21 cellular contexts compared by ENCODE assay signal in genomic region chr22:41816871-41817270, GRCh38.
"Had no signal": no experiment of that assay in that cellular context is flagged by ENCODE, and none has a peak within 500 bp of the region (broad histone marks: within the 10 kb centered on the region; RNA-seq: fewer than 3 reads in every experiment).

No MANE protein-coding gene starts in this region.

- H3K27me3 Mint-ChIP-seq: activated CD8-positive, alpha-beta T cell treated with anti-CD3 and anti-CD28 coated beads for 36 hours; activated naive CD8-positive, alpha-beta T cell treated with anti-CD3 and anti-CD28 coated beads, Interleukin-2, amount 50 U/mL, for 24 hours had no signal

- H3K4me3 ChIP-seq: cardiac muscle cell, Peyer's patch had no signal

- H3K4me3 Mint-ChIP-seq: activated CD8-positive, alpha-beta T cell treated with anti-CD3 and anti-CD28 coated beads for 36 hours; activated naive CD8-positive, alpha-beta T cell treated with anti-CD3 and anti-CD28 coated beads, Interleukin-2, amount 50 U/mL, for 24 hours; activated T-cell treated with anti-CD3 and anti-CD28 coated beads, Interleukin-2, amount 50 U/mL, for 4 hours; T-helper 1 cell treated with Interleukin-12 subunit alpha and Interleukin-12 subunit beta and Interleukin-4 antibody, amounts not matched to agents 30 μg/mL and 1 μg/mL, for 36 hours had no signal

- H3K4me1 ChIP-seq: Peyer's patch had no signal

- H3K27me3 ChIP-seq: brain microvascular endothelial cell, cardiac muscle cell, Peyer's patch had no signal

- H3K27ac Mint-ChIP-seq: activated CD8-positive, alpha-beta T cell treated with anti-CD3 and anti-CD28 coated beads for 36 hours; activated naive CD4-positive, alpha-beta T cell treated with anti-CD3 and anti-CD28 coated beads, Interleukin-2, amount 50 U/mL, for 72 hours; activated naive CD8-positive, alpha-beta T cell treated with anti-CD3 and anti-CD28 coated beads, Interleukin-2, amount 50 U/mL, for 24 hours; T-helper 1 cell treated with Interleukin-12 subunit alpha and Interleukin-12 subunit beta and Interleukin-4 antibody, amounts not matched to agents 30 μg/mL and 1 μg/mL, for 36 hours had no signal

- H3K36me3 Mint-ChIP-seq: activated naive CD4-positive, alpha-beta T cell treated with anti-CD3 and anti-CD28 coated beads, Interleukin-2, amount 50 U/mL, for 72 hours had no signal

- ATAC-seq: activated CD8-positive, alpha-beta T cell treated with anti-CD3 and anti-CD28 coated beads for 36 hours; activated naive CD8-positive, alpha-beta T cell treated with anti-CD3 and anti-CD28 coated beads, Interleukin-2, amount 50 U/mL, for 24 hours; activated T-cell treated with anti-CD3 and anti-CD28 coated beads, Interleukin-2, amount 50 U/mL, for 4 hours had no signal

- H3K27ac ChIP-seq: brain microvascular endothelial cell, cardiac muscle cell, Peyer's patch had no signal

- DNase-seq: activated CD4-positive, CD25-positive, alpha-beta regulatory T cell; activated CD8-positive, alpha-beta memory T cell treated with anti-CD3 and anti-CD28 coated beads, Interleukin-2, amount 50 U/mL, for 48 hours; activated CD8-positive, alpha-beta T cell treated with anti-CD3 and anti-CD28 coated beads for 36 hours; activated naive CD8-positive, alpha-beta T cell treated with anti-CD3 and anti-CD28 coated beads, Interleukin-2, amount 50 U/mL, for 24 hours; activated T-cell treated with anti-CD3 and anti-CD28 coated beads, Interleukin-2, amount 50 U/mL, for 4 hours; amygdala; brain microvascular endothelial cell; cerebellar nuclear complex; Kasumi-1; KBM-7; NCI-H1105 treated with DMSO at 0.1 percent for 48 hours; NCI-H1436 treated with DMSO at 0.1 percent for 48 hours; NCI-H187; NCI-H2081; NCI-H510A treated with DMSO at 0.1 percent for 48 hours; NCI-H69; Peyer's patch; T-helper 9 cell had no signal

- H3K9me3 ChIP-seq: Peyer's patch had no signal

- H3K9me3 Mint-ChIP-seq: activated CD8-positive, alpha-beta T cell treated with anti-CD3 and anti-CD28 coated beads for 36 hours; activated naive CD4-positive, alpha-beta T cell treated with anti-CD3 and anti-CD28 coated beads, Interleukin-2, amount 50 U/mL, for 72 hours; activated naive CD8-positive, alpha-beta T cell treated with anti-CD3 and anti-CD28 coated beads, Interleukin-2, amount 50 U/mL, for 24 hours; activated T-cell treated with anti-CD3 and anti-CD28 coated beads, Interleukin-2, amount 50 U/mL, for 4 hours; T-helper 1 cell treated with Interleukin-12 subunit alpha and Interleukin-12 subunit beta and Interleukin-4 antibody, amounts not matched to agents 30 μg/mL and 1 μg/mL, for 36 hours had no signal
